Comparison of ENCODE assay signal across 35 cellular contexts in the genomic region with DNA sequence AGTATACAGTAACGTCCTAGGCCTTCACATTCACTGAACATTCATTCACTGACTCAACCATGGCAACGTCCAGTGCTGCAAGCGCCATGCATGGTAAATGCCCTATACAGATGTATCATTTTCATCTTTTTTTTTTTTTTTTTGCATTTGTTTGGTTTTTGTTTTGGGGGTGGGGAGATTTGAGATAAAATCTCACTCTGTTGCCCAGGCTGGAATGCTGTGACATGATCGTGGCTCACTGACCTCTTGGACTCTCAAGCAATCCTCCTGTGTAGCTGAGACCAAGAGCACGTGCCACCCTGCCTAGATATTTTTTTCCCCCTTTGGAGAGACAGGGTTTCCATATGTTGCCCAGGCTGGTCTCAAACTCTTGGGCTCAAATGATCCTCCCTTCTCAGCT. TPM values are rescaled to one million over a fixed set of nuclear protein-coding genes. Genes with fewer than 3 reads are reported as not detected.
"Had no signal": no experiment of that assay in that cellular context is flagged by ENCODE, and none has a peak within 500 bp of the region (broad histone marks: within the 10 kb centered on the region; RNA-seq: fewer than 3 reads in every experiment).

No MANE protein-coding gene starts in this region.

- DNase-seq: activated B cell treated with CpG ODN at 0.5 μM for 24 hours; activated CD4-positive, alpha-beta T cell treated with anti-CD3 and anti-CD28 coated beads for 1 hour; activated CD4-positive, alpha-beta T cell treated with anti-CD3 and anti-CD28 coated beads for 48 hours; activated CD4-positive, alpha-beta T cell treated with anti-CD3 and anti-CD28 coated beads, Interleukin-2, amount 50 U/mL, for 4 hours; activated CD8-positive, alpha-beta T cell treated with anti-CD3 and anti-CD28 coated beads for 36 hours; activated gamma-delta T cell; activated naive CD4-positive, alpha-beta T cell treated with Interleukin-2 at 50 U/mL for 16 hours; activated naive CD8-positive, alpha-beta T cell treated with anti-CD3 and anti-CD28 coated beads, Interleukin-2, amount 10 ng/mL, durations not matched to agents 7 days and 5 days; activated T-cell treated with anti-CD3 and anti-CD28 coated beads, Interleukin-2, amount 50 U/mL, for 1 hour; activated T-cell treated with anti-CD3 and anti-CD28 coated beads, Interleukin-2, amount 50 U/mL, for 72 hours; amygdala; MG63; MV-4-11; NCI-H1092; NCI-H1436 treated with DMSO at 0.1 percent for 48 hours; NCI-H1694 treated with DMSO at 0.1 percent for 48 hours; NCI-H2029; NCI-H345; NCI-H524 treated with DMSO at 0.1 percent for 48 hours; NCI-H748 treated with DMSO at 0.1 percent for 48 hours; NK-92 treated with Interleukin-12 subunit alpha and Interleukin-12 subunit beta, amount 100 ng/mL, for 24 hours; PC-9; SIG-M5; SW 1271; T-helper 1 cell; T-helper 2 cell; T-helper 9 cell had no signal

- H3K9me3 ChIP-seq: ascending aorta had no signal

- ATAC-seq: activated CD8-positive, alpha-beta T cell treated with anti-CD3 and anti-CD28 coated beads for 36 hours; activated T-cell treated with anti-CD3 and anti-CD28 coated beads, Interleukin-2, amount 50 U/mL, for 72 hours; activated T-helper 17 cell treated with anti-CD3 and anti-CD28 coated beads, Interleukin-2, amount 50 U/mL, for 72 hours; Right ventricle myocardium inferior had no signal

- H2AFZ ChIP-seq: PC-9 had no signal

- H3K4me3 ChIP-seq: ascending aorta, cardiac muscle cell, MG63, PC-9 had no signal

- H3K27ac ChIP-seq: cardiac muscle cell, PC-9, RWPE1, VCaP had no signal

- H3K4me2 ChIP-seq: PC-9 had no signal

- H3K27me3 ChIP-seq: ascending aorta, cardiac muscle cell, MG63 had no signal

- H3K36me3 ChIP-seq: ascending aorta, cardiac muscle cell, MG63 had no signal

RNA-seq across cellular contexts. Expression of gene SUSD5, which starts 37.4 kb away (rescaled TPM):
- total RNA-seq: activated CD8-positive, alpha-beta memory T cell treated with anti-CD3 and anti-CD28 coated beads for 36 hours; activated CD8-positive, alpha-beta T cell treated with anti-CD3 and anti-CD28 coated beads for 36 hours; activated naive CD8-positive, alpha-beta T cell treated with anti-CD3 and anti-CD28 coated beads, Interleukin-2, amount 10 ng/mL, durations not matched to agents 7 days and 5 days; activated T-cell treated with anti-CD3 and anti-CD28 coated beads, Interleukin-2, amount 50 U/mL, for 72 hours; activated T-helper 17 cell treated with anti-CD3 and anti-CD28 coated beads, Interleukin-2, amount 50 U/mL, for 72 hours; OCI-LY7 had no signal
